9 cellular contexts compared by ENCODE assay signal in genomic region chr9:124839612-124840299, GRCh38. TPM values are rescaled to one million over a fixed set of nuclear protein-coding genes. Genes with fewer than 3 reads are reported as not detected.
A peak's percentile ranks its signal among the peaks of the same experiment; 100 is the strongest.
DNase-seq lines count a peak whose midpoint lies in the region; ATAC-seq, FAIRE-seq and TF ChIP-seq lines count a peak whose summit lies in the region.
"Had no signal": no experiment of that assay in that cellular context is flagged by ENCODE, and none has a peak within 500 bp of the region (broad histone marks: within the 10 kb centered on the region; RNA-seq: fewer than 3 reads in every experiment).

No MANE protein-coding gene starts in this region.

- no peaks in the 10 kb centered on the region for H3K9me3 ChIP-seq in GM12878 (replicated peaks; ENCODE audit: control insufficient read depth, insufficient read depth, low read length)
- no peaks in the 10 kb centered on the region for H3K9me3 ChIP-seq in mesodermal cell (ENCODE audit: control insufficient read depth, low read length)

- FAIRE-seq in GM12878 (lab: Jason Lieb, UNC): peak; percentile 7

- no peaks in the 10 kb centered on the region for H3K4me1 ChIP-seq in KMS-11 (ENCODE audit: low read depth, poor library complexity, severe bottlenecking)
- no peaks in the 10 kb centered on the region for H3K4me1 ChIP-seq in GM12878 (ENCODE audit: control insufficient read depth, insufficient read depth, low read length)
- H3K4me1 ChIP-seq in mesodermal cell (ENCODE audit: control insufficient read depth, insufficient read depth, low read length, poor library complexity, severe bottlenecking): no peaks in the 10 kb centered on the region

- 57% methylated on average over 12 of the region's 12 CpGs for WGBS in GM12878 (ENCODE audit: insufficient coverage, insufficient replicate concordance, low lambda C conversion rate, missing lambda C conversion rate)
- 90 to 92% methylated on average over 8 of the region's 12 CpGs for WGBS in mesodermal cell (ENCODE audit: insufficient coverage in 2 of 2), 2 experiments

- TF ChIP-seq EP300 in GM12878 (IDR thresholded peaks at IDR 0.05; ENCODE audit: borderline replicate concordance in 1 of 2, control insufficient read depth in 1 of 2, low read depth in 2 of 2, low read length in 2 of 2): no peak

- SMC1A ChIA-PET in GM12878 (lab: Charles Lee; ENCODE audit: uncharacterized antibody, unreplicated experiment): interaction anchor here (1.2 kb wide), 1 partner anchor 13 kb away, joined by 5 read pairs; the partner anchor contains the start of gene WDR38

- H3K9me3 Mint-ChIP-seq in activated T-helper 2 cell treated with anti-CD3 and anti-CD28 coated beads, Interferon-gamma antibody, Interleukin-2, Interleukin-4, amounts not matched to agents 10 μg/mL and 5 μg/mL and 100 μg/mL, durations not matched to agents 14 hours and 24 hours and 36 hours: no peaks in the 10 kb centered on the region

- peaks cover 9% of the 10 kb centered on the region for H3K27me3 Mint-ChIP-seq in activated T-helper 2 cell treated with anti-CD3 and anti-CD28 coated beads, Interferon-gamma antibody, Interleukin-2, Interleukin-4, amounts not matched to agents 10 μg/mL and 5 μg/mL and 100 μg/mL, durations not matched to agents 14 hours and 24 hours and 36 hours (ENCODE audit: low read depth)

- H3K36me3 Mint-ChIP-seq in activated T-helper 2 cell treated with anti-CD3 and anti-CD28 coated beads, Interferon-gamma antibody, Interleukin-2, Interleukin-4, amounts not matched to agents 10 μg/mL and 5 μg/mL and 100 μg/mL, durations not matched to agents 14 hours and 24 hours and 36 hours (ENCODE audit: low read depth): no peaks in the 10 kb centered on the region

- RAD21 ChIA-PET in GM12878 (lab: Charles Lee; ENCODE audit: unreplicated experiment): interaction anchor here (0.7 to 1.8 kb wide), 3 partner anchors 11 to 66 kb away, joined by 3 to 5 read pairs (median 3); partner anchors contain the start of gene WDR38

- peak; percentile 76 for ATAC-seq in GM12878
- ATAC-seq in GM18498 (IDR thresholded peaks at IDR 0.05; ENCODE audit: unreplicated experiment): no peak
- no peak for ATAC-seq in GM21717 (IDR thresholded peaks at IDR 0.05; ENCODE audit: unreplicated experiment)
- ATAC-seq in HG03469 (IDR thresholded peaks at IDR 0.05; ENCODE audit: unreplicated experiment): no peak

- intact Hi-C loops in GM12878 (cut with micrococcal nuclease; ENCODE audit: unreplicated experiment): no loop called here
- intact Hi-C loops in activated T-helper 2 cell treated with anti-CD3 and anti-CD28 coated beads, Interferon-gamma antibody, Interleukin-2, Interleukin-4, amounts not matched to agents 10 μg/mL and 5 μg/mL and 100 μg/mL, durations not matched to agents 14 hours and 24 hours and 36 hours (cut with micrococcal nuclease): no loop called here

- H3K36me3 ChIP-seq in KMS-11 (ENCODE audit: insufficient read depth) (no peaks in the 10 kb centered on the region), GM12878 (ENCODE audit: control insufficient read depth in 2 of 2, insufficient read depth in 2 of 2, low read length in 1 of 2) (no peaks in the 10 kb centered on the region), mesodermal cell (ENCODE audit: control insufficient read depth, insufficient read depth, low read length) (no peaks in the 10 kb centered on the region)

- TF ChIP-seq CTCF in KMS-11 (conservative IDR thresholded peaks at IDR 0.05; ENCODE audit: low read depth, low read length) (peak; percentile 21; the same call in 1 of the 2 replicates), GM12878 (IDR thresholded peaks at IDR 0.05 in 2 of 3, conservative IDR thresholded peaks at IDR 0.05 in 1 of 3; ENCODE audit: control insufficient read depth in 2 of 3, extremely low read depth in 1 of 3, insufficient read depth in 1 of 3, low read depth in 3 of 3, low read length in 3 of 3) (peak in 2 of 3 experiments; percentile 35 to 51; a peak in 5 of 6 replicates)

- no peak overlapping the region for H3K9ac ChIP-seq in KMS-11
- H3K9ac ChIP-seq in GM12878 (ENCODE audit: control insufficient read depth, insufficient read depth, low read length): no peak overlapping the region

- CTCF ChIA-PET in GM12878 (lab: Yijun Ruan, JAX): interaction anchor here (0.7 to 26.5 kb wide), 15 partner anchors 9 to 222 kb away, joined by 3 to 575 read pairs (median 4); partner anchors contain the start of genes NR6A1, OLFML2A and WDR38

- TF ChIP-seq RAD21 in GM12878 (IDR thresholded peaks at IDR 0.05; ENCODE audit: insufficient read depth, low read depth, low read length): no peak

- H3K4me2 ChIP-seq in KMS-11: no peak overlapping the region
- H3K4me2 ChIP-seq in GM12878 (ENCODE audit: control insufficient read depth, insufficient read depth): no peak overlapping the region

- H4K20me1 ChIP-seq in KMS-11 (ENCODE audit: insufficient read depth) (no peaks in the 10 kb centered on the region), GM12878 (ENCODE audit: control insufficient read depth, insufficient read depth) (no peaks in the 10 kb centered on the region)

- POLR2A ChIA-PET in GM12878 (lab: Charles Lee): interaction anchor here (0.9 kb wide), 1 partner anchor 302 kb away, joined by 6 read pairs; no protein-coding TSS in a partner anchor

- H3K4me3 ChIP-seq in KMS-11 (IDR thresholded peaks at IDR 0.05; ENCODE audit: insufficient read depth, low read depth, low read length) (no peak overlapping the region), GM12878 (no peak overlapping the region), mesodermal cell (ENCODE audit: extremely low read depth, insufficient read depth, low read length, poor library complexity, severe bottlenecking) (no peak overlapping the region)

- no peak overlapping the region for H3K27ac Mint-ChIP-seq in activated T-helper 2 cell treated with anti-CD3 and anti-CD28 coated beads, Interferon-gamma antibody, Interleukin-2, Interleukin-4, amounts not matched to agents 10 μg/mL and 5 μg/mL and 100 μg/mL, durations not matched to agents 14 hours and 24 hours and 36 hours

- H3K4me1 Mint-ChIP-seq in activated T-helper 2 cell treated with anti-CD3 and anti-CD28 coated beads, Interferon-gamma antibody, Interleukin-2, Interleukin-4, amounts not matched to agents 10 μg/mL and 5 μg/mL and 100 μg/mL, durations not matched to agents 14 hours and 24 hours and 36 hours (ENCODE audit: low read depth): no peaks in the 10 kb centered on the region

- no TSS peak for BruUV-seq in GM12878 (replicated peaks; lab: Mats Ljungman, UMichigan)

- no peak for TF ChIP-seq POLR2A in GM12878 (IDR thresholded peaks at IDR 0.05; ENCODE audit: low read depth, low read length)

- H3K4me3 Mint-ChIP-seq in activated T-helper 2 cell treated with anti-CD3 and anti-CD28 coated beads, Interferon-gamma antibody, Interleukin-2, Interleukin-4, amounts not matched to agents 10 μg/mL and 5 μg/mL and 100 μg/mL, durations not matched to agents 14 hours and 24 hours and 36 hours (ENCODE audit: low read depth): no peak overlapping the region

- H3K27ac ChIP-seq in KMS-11 (no peak overlapping the region), GM12878 (ENCODE audit: control insufficient read depth, insufficient read depth) (no peak overlapping the region), mesodermal cell (ENCODE audit: low read depth, low read length, severe bottlenecking) (peak overlapping the region; percentile 10)

- DNase-seq in COLO668 (lab: John Stamatoyannopoulos, UW; ENCODE audit: unreplicated experiment): peak; percentile 89
- DNase-seq in GM12878 (ENCODE audit: low read depth, low spot score): no peak
- DNase-seq in activated T-helper 2 cell treated with anti-CD3 and anti-CD28 coated beads, Interferon-gamma antibody, Interleukin-2, Interleukin-4, amounts not matched to agents 10 μg/mL and 5 μg/mL and 100 μg/mL, durations not matched to agents 14 hours and 24 hours and 36 hours (ENCODE audit: low spot score): no peak

- no peaks in the 10 kb centered on the region for H3K27me3 ChIP-seq in KMS-11 (ENCODE audit: insufficient read depth, low read depth)
- H3K27me3 ChIP-seq in GM12878 (replicated peaks in 1 of 2; ENCODE audit: control insufficient read depth in 2 of 2, insufficient read depth in 2 of 2, low read length in 1 of 2): no peaks in the 10 kb centered on the region

- in situ Hi-C loops in GM12878 (cut with MboI): no loop called here

- H2AFZ ChIP-seq in KMS-11 (ENCODE audit: low read depth) (no peak overlapping the region), GM12878 (ENCODE audit: control insufficient read depth, low read depth, low read length) (no peak overlapping the region)

- H3K79me2 ChIP-seq in KMS-11 (ENCODE audit: insufficient read depth, low read depth) (no peaks in the 10 kb centered on the region), GM12878 (ENCODE audit: control insufficient read depth, insufficient read depth, low read length) (no peaks in the 10 kb centered on the region)

RNA-seq across cellular contexts. Expression of gene WDR38, which starts 13.5 kb away (rescaled TPM):
- total RNA-seq in GM12878 (2013; cell fraction: nucleolus; rRNA removed): not detected in 2 replicates
- total RNA-seq in GM12878 (2014; rRNA removed) (not detected in 2 replicates), GM12878 (2014; rRNA removed; fragmentation: Illumina TruSeq; extraction: Trizol) (not detected in 2 replicates), GM12878 (2021) (not detected in 2 replicates)
- polyA plus RNA-seq in GM12878 (2011; ENCODE audit: low read depth): not detected
- polyA plus RNA-seq in GM12878 (2011; rRNA removed) (not detected in 2 replicates), GM12878 (2014; fragmentation: Illumina TruSeq; extraction: Trizol) (not detected in 2 replicates), GM12878 (2014; fragmentation: Nextera tagmentation; extraction: Ambion mirVana) (not detected), GM12878 (2014; rRNA removed) (not detected in 2 replicates), GM12878 (2016; fragmentation: Nextera tagmentation; extraction: Ambion mirVana) (not detected)
- not detected in 2 replicates for polyA plus RNA-seq in GM12878 (2011; cell fraction: cytosol; rRNA removed)
- not detected in 2 replicates for polyA plus RNA-seq in GM12878 (2011; cell fraction: nucleus; rRNA removed)
- not detected in 2 replicates for polyA plus RNA-seq in GM12878 (2012)
- not detected in 2 replicates for polyA minus RNA-seq in GM12878 (2011; rRNA and poly(A)+ RNA removed)
- polyA minus RNA-seq in GM12878 (2011; cell fraction: cytosol; rRNA and poly(A)+ RNA removed): not detected in 2 replicates
- polyA minus RNA-seq in GM12878 (2011; cell fraction: nucleus; rRNA and poly(A)+ RNA removed): not detected in 2 replicates
- polyA plus RNA-seq in mesodermal cell (2013, experiment 1 of 2): not detected
- polyA plus RNA-seq in mesodermal cell (2013, experiment 2 of 2): not detected
- total RNA-seq in activated T-helper 2 cell treated with anti-CD3 and anti-CD28 coated beads, Interferon-gamma antibody, Interleukin-2, Interleukin-4, amounts not matched to agents 10 μg/mL and 5 μg/mL and 100 μg/mL, durations not matched to agents 14 hours and 24 hours and 36 hours: not detected in 2 replicates
- total RNA-seq: posterior vena cava had no signal

RNA-seq across cellular contexts. Expression of gene RPL35, which starts 22.0 kb away (rescaled TPM):
- 241 and 243 TPM in 2 replicates for total RNA-seq in GM12878 (2013; cell fraction: nucleolus; rRNA removed)
- total RNA-seq in GM12878 (2014; rRNA removed): 4,617 and 5,922 TPM in 2 replicates
- 3,907 and 4,081 TPM in 2 replicates for total RNA-seq in GM12878 (2014; rRNA removed; fragmentation: Illumina TruSeq; extraction: Trizol)
- 2,572 and 2,695 TPM in 2 replicates for total RNA-seq in GM12878 (2021)
- polyA plus RNA-seq in GM12878 (2011; ENCODE audit: low read depth): 8,256 TPM
- polyA plus RNA-seq in GM12878 (2011; rRNA removed): 1,958 and 3,572 TPM in 2 replicates
- polyA plus RNA-seq in GM12878 (2011; cell fraction: cytosol; rRNA removed): 3,518 and 4,273 TPM in 2 replicates
- polyA plus RNA-seq in GM12878 (2011; cell fraction: nucleus; rRNA removed): 2,765 and 2,930 TPM in 2 replicates
- 4,228 and 5,722 TPM in 2 replicates for polyA plus RNA-seq in GM12878 (2012)
- polyA plus RNA-seq in GM12878 (2014; fragmentation: Illumina TruSeq; extraction: Trizol): 1,263 and 3,648 TPM in 2 replicates
- 1,000 to 10,000 TPM; 5,281 to 6,300 TPM for polyA plus RNA-seq in GM12878 (2014; fragmentation: Nextera tagmentation; extraction: Ambion mirVana)
- 5,524 and 8,197 TPM in 2 replicates for polyA plus RNA-seq in GM12878 (2014; rRNA removed)
- polyA plus RNA-seq in GM12878 (2016; fragmentation: Nextera tagmentation; extraction: Ambion mirVana): 1,000 to 10,000 TPM; 2,862 to 2,907 TPM
- 257 and 484 TPM in 2 replicates for polyA minus RNA-seq in GM12878 (2011; rRNA and poly(A)+ RNA removed)
- 235 and 251 TPM in 2 replicates for polyA minus RNA-seq in GM12878 (2011; cell fraction: cytosol; rRNA and poly(A)+ RNA removed)
- polyA minus RNA-seq in GM12878 (2011; cell fraction: nucleus; rRNA and poly(A)+ RNA removed): 161 and 224 TPM in 2 replicates
- 2,117 TPM for polyA plus RNA-seq in mesodermal cell (2013, experiment 1 of 2)
- 1,972 TPM for polyA plus RNA-seq in mesodermal cell (2013, experiment 2 of 2)
- 1,671 and 1,735 TPM in 2 replicates for total RNA-seq in activated T-helper 2 cell treated with anti-CD3 and anti-CD28 coated beads, Interferon-gamma antibody, Interleukin-2, Interleukin-4, amounts not matched to agents 10 μg/mL and 5 μg/mL and 100 μg/mL, durations not matched to agents 14 hours and 24 hours and 36 hours

RNA-seq across cellular contexts. Expression of gene ARPC5L, which starts 22.2 kb away (rescaled TPM):
- total RNA-seq in GM12878 (2013; cell fraction: nucleolus; rRNA removed): 19.5 and 22.2 TPM in 2 replicates
- total RNA-seq in GM12878 (2014; rRNA removed) (62.2 and 63.9 TPM in 2 replicates), GM12878 (2014; rRNA removed; fragmentation: Illumina TruSeq; extraction: Trizol) (84.4 and 90.1 TPM in 2 replicates), GM12878 (2021) (93.0 and 98.4 TPM in 2 replicates)
- polyA plus RNA-seq in GM12878 (2011; ENCODE audit: low read depth): 99.7 TPM
- polyA plus RNA-seq in GM12878 (2011; rRNA removed) (110 and 123 TPM in 2 replicates), GM12878 (2014; fragmentation: Illumina TruSeq; extraction: Trizol) (89.6 and 105 TPM in 2 replicates), GM12878 (2014; fragmentation: Nextera tagmentation; extraction: Ambion mirVana) (100 to 1,000 TPM in 1 of 2 experiments, 10 to 100 TPM in 1; 42.3 to 121 TPM), GM12878 (2014; rRNA removed) (149 and 150 TPM in 2 replicates), GM12878 (2016; fragmentation: Nextera tagmentation; extraction: Ambion mirVana) (100 to 1,000 TPM; 179 to 207 TPM)
- 64.1 and 80.8 TPM in 2 replicates for polyA plus RNA-seq in GM12878 (2011; cell fraction: cytosol; rRNA removed)
- 44.1 and 61.9 TPM in 2 replicates for polyA plus RNA-seq in GM12878 (2011; cell fraction: nucleus; rRNA removed)
- 75.2 and 105 TPM in 2 replicates for polyA plus RNA-seq in GM12878 (2012)
- polyA minus RNA-seq in GM12878 (2011; rRNA and poly(A)+ RNA removed): 34.7 and 36.9 TPM in 2 replicates
- 17.0 and 20.1 TPM in 2 replicates for polyA minus RNA-seq in GM12878 (2011; cell fraction: cytosol; rRNA and poly(A)+ RNA removed)
- 10.4 and 23.5 TPM in 2 replicates for polyA minus RNA-seq in GM12878 (2011; cell fraction: nucleus; rRNA and poly(A)+ RNA removed)
- polyA plus RNA-seq in mesodermal cell (2013, experiment 1 of 2): 39.4 TPM
- 36.0 TPM for polyA plus RNA-seq in mesodermal cell (2013, experiment 2 of 2)
- total RNA-seq in activated T-helper 2 cell treated with anti-CD3 and anti-CD28 coated beads, Interferon-gamma antibody, Interleukin-2, Interleukin-4, amounts not matched to agents 10 μg/mL and 5 μg/mL and 100 μg/mL, durations not matched to agents 14 hours and 24 hours and 36 hours: 76.4 and 76.7 TPM in 2 replicates
